11 cellular contexts compared by ENCODE assay signal in the genomic region with DNA sequence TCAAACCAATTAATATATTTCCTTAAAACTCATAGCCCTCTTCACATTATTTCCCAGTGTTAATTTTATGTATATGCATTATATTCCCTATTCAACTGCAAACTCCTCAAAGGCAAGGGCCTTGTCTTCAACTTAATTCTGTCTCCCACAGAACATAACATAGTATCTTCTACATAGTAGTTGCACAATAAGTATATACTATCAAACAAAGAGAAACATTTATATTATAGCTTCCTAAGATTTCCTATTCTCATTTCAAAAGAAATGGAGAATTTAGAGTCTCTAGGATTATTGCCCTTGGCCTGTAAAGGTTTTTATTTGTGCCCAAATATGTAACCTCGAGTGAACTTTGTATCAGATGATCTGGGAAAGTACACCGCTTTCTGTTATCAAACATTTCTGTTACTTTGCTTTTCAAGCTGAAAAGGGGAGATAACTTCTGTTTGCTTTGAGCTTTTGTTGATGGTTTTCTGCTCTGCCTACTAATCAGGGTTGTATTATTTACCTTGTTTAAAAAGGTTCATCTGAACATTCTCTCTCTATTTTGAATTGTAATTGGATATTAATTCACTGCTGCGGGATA.
DNase-seq lines count a peak whose midpoint lies in the region; ATAC-seq and TF ChIP-seq lines count a peak whose summit lies in the region.
"Had no signal": no experiment of that assay in that cellular context is flagged by ENCODE, and none has a peak within 500 bp of the region (broad histone marks: within the 10 kb centered on the region; RNA-seq: fewer than 3 reads in every experiment).

No MANE protein-coding gene starts in this region.

- peak overlapping the region in 5 of 8 donors; percentile 31 to 94 (median 70) for H3K27ac Mint-ChIP-seq in CD8-positive, alpha-beta memory T cell
- peak overlapping the region; percentile 71 for H3K27ac Mint-ChIP-seq in chondrocyte (ENCODE audit: unreplicated experiment)
- peak overlapping the region; percentile 98 for H3K27ac Mint-ChIP-seq in nephron progenitor cell

- no peaks in the 10 kb centered on the region for H3K9me3 Mint-ChIP-seq in CD8-positive, alpha-beta memory T cell
- no peaks in the 10 kb centered on the region for H3K9me3 Mint-ChIP-seq in chondrocyte (ENCODE audit: low read depth)
- no peaks in the 10 kb centered on the region for H3K9me3 Mint-ChIP-seq in nephron progenitor cell

- no peak for ATAC-seq in GM18511 (IDR thresholded peaks at IDR 0.05; ENCODE audit: unreplicated experiment)

- peaks cover 54 to 73% (median 64%) of the 10 kb centered on the region in 3 donors for H3K4me1 Mint-ChIP-seq in CD8-positive, alpha-beta memory T cell
- H3K4me1 Mint-ChIP-seq in chondrocyte (ENCODE audit: low read depth) (peaks cover 28% of the 10 kb centered on the region), nephron progenitor cell (peaks cover 53% of the 10 kb centered on the region)

- peaks cover 18% of the 10 kb centered on the region for H3K36me3 ChIP-seq in CD8-positive, alpha-beta memory T cell (ENCODE audit: insufficient read depth, low read length)

- H3K27me3 ChIP-seq in CD8-positive, alpha-beta memory T cell (ENCODE audit: insufficient read depth, low read length, poor library complexity, severe bottlenecking) = no peaks in the 10 kb centered on the region
- H3K27me3 ChIP-seq: heart right ventricle had no signal

- POLR2A ChIA-PET in CD8-positive, alpha-beta memory T cell (lab: Charles Lee) = no interaction called here

- peak overlapping the region; percentile 25 for H3K27ac ChIP-seq in CD8-positive, alpha-beta memory T cell (ENCODE audit: low read depth, low read length)

- DNase-seq in CD8-positive, alpha-beta memory T cell = no peak
- DNase-seq in NCI-H146 (lab: John Stamatoyannopoulos, UW) (peak; percentile 27), chondrocyte (ENCODE audit: low spot score) (no peak), nephron progenitor cell (no peak), islet precursor cell (no peak), inferior parietal cortex (ENCODE audit: extremely low spot score) (no peak), NCI-H510A (lab: John Stamatoyannopoulos, UW) (no peak)
- DNase-seq: activated T-cell treated with anti-CD3 and anti-CD28 coated beads, Interleukin-2, amount 50 U/mL, for 1 hour; heart right ventricle; T-helper 9 cell had no signal

- no peak for TF ChIP-seq CTCF in chondrocyte (IDR thresholded peaks at IDR 0.05)
- no peak for TF ChIP-seq CTCF in nephron progenitor cell (IDR thresholded peaks at IDR 0.05)

- H3K4me3 ChIP-seq in CD8-positive, alpha-beta memory T cell (ENCODE audit: low read length) = no peak overlapping the region
- H3K4me3 ChIP-seq: heart right ventricle had no signal

- peaks cover 14 to 69% (median 23%) of the 10 kb centered on the region in 3 donors for H3K36me3 Mint-ChIP-seq in CD8-positive, alpha-beta memory T cell
- H3K36me3 Mint-ChIP-seq in chondrocyte (ENCODE audit: low read depth) (peaks cover 21% of the 10 kb centered on the region), nephron progenitor cell (ENCODE audit: low read depth) (peaks cover 42% of the 10 kb centered on the region)

- H3K9me3 ChIP-seq in CD8-positive, alpha-beta memory T cell (ENCODE audit: low read length) = no peaks in the 10 kb centered on the region
- H3K9me3 ChIP-seq: heart right ventricle had no signal

- H3K4me3 Mint-ChIP-seq in CD8-positive, alpha-beta memory T cell = no peak overlapping the region
- H3K4me3 Mint-ChIP-seq in chondrocyte (ENCODE audit: unreplicated experiment) (no peak overlapping the region), nephron progenitor cell (no peak overlapping the region)

- peaks cover 0 to 1% of the 10 kb centered on the region in 2 donors for H3K27me3 Mint-ChIP-seq in CD8-positive, alpha-beta memory T cell
- H3K27me3 Mint-ChIP-seq in chondrocyte (ENCODE audit: low read depth) (no peaks in the 10 kb centered on the region), nephron progenitor cell (ENCODE audit: low read depth, poor library complexity) (peaks cover 3% of the 10 kb centered on the region)

- peaks cover 25% of the 10 kb centered on the region for H3K4me1 ChIP-seq in CD8-positive, alpha-beta memory T cell (ENCODE audit: insufficient read depth, low read length)

- CTCF ChIA-PET in CD8-positive, alpha-beta memory T cell (lab: Charles Lee) = no interaction called here
